In the genomic region with DNA sequence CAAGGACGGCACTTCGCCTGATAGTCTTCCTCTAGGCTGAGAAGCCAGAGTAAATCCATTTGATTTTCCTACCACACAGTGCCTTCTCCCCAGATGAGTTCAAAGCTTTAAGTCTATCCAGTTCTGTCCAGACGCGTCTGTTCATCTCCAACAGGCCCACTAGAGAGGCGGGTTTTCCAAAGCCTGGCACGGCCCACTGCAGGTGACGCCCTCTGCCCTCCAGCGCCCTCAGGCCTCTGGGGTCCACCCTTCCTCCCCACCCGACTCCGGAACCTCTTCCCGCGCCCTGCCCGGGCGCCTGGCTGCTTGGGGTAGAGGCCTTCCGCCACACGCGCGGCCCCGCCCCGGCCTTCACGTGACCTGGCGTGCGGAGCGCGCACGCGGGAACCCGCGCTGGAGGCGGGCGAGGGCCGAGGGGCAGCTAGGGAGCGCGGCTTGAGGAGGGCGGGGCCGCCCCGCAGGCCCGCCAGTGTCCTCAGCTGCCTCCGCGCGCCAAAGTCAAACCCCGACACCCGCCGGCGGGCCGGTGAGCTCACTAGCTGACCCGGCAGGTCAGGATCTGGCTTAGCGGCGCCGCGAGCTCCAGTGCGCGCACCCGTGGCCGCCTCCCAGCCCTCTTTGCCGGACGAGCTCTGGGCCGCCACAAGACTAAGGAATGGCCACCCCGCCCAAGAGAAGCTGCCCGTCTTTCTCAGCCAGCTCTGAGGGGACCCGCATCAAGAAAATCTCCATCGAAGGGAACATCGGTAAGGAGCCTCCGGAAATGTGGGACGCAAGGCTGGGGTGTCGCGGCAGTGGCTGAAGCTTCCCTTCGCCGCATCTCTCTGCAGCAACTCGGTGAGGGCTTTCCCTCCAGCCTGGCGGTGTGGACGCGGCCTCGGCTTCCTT, we compare ENCODE assay signal across 1 cellular context.
TF ChIP-seq lines count a peak whose summit lies in the region.

Gene DCK (plus strand): TSS at position 469 of the 888 bp plus-strand sequence. CDS start 187 bp downstream, at position 656.

TF ChIP-seq in K562, 482 proteins besides CTCF, POLR2A, EP300 and RAD21 (continued from another document and continues in another):
- TF ChIP-seq, protein P1, sequence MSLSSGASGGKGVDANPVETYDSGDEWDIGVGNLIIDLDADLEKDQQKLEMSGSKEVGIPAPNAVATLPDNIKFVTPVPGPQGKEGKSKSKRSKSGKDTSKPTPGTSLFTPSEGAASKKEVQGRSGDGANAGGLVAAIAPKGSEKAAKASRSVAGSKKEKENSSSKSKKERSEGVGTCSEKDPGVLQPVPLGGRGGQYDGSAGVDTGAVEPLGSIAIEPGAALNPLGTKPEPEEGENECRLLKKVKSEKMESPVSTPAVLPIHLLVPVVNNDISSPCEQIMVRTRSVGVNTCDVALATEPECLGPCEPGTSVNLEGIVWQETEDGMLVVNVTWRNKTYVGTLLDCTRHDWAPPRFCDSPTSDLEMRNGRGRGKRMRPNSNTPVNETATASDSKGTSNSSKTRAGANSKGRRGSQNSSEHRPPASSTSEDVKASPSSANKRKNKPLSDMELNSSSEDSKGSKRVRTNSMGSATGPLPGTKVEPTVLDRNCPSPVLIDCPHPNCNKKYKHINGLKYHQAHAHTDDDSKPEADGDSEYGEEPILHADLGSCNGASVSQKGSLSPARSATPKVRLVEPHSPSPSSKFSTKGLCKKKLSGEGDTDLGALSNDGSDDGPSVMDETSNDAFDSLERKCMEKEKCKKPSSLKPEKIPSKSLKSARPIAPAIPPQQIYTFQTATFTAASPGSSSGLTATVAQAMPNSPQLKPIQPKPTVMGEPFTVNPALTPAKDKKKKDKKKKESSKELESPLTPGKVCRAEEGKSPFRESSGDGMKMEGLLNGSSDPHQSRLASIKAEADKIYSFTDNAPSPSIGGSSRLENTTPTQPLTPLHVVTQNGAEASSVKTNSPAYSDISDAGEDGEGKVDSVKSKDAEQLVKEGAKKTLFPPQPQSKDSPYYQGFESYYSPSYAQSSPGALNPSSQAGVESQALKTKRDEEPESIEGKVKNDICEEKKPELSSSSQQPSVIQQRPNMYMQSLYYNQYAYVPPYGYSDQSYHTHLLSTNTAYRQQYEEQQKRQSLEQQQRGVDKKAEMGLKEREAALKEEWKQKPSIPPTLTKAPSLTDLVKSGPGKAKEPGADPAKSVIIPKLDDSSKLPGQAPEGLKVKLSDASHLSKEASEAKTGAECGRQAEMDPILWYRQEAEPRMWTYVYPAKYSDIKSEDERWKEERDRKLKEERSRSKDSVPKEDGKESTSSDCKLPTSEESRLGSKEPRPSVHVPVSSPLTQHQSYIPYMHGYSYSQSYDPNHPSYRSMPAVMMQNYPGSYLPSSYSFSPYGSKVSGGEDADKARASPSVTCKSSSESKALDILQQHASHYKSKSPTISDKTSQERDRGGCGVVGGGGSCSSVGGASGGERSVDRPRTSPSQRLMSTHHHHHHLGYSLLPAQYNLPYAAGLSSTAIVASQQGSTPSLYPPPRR (CRISPR knock-in tag; IDR thresholded peaks at IDR 0.05; ENCODE audit: borderline replicate concordance): no peak
- TF ChIP-seq HMGXB4 (CRISPR knock-in tag; IDR thresholded peaks at IDR 0.05) (no peak; the same call in 1 of the 2 replicates), KLF13 (tag; IDR thresholded peaks at IDR 0.05; ENCODE audit: borderline replicate concordance, low read depth) (peak; percentile 91), ZNF165 (CRISPR knock-in tag; IDR thresholded peaks at IDR 0.05; ENCODE audit: borderline replicate concordance) (no peak), FOXP1 (CRISPR knock-in tag; IDR thresholded peaks at IDR 0.05) (peak; percentile 72; the same call in 1 of the 2 replicates), SMARCE1 (IDR thresholded peaks at IDR 0.05) (no peak), RBFOX2 (IDR thresholded peaks at IDR 0.05; ENCODE audit: low read depth, low read length) (peak; percentile 96), FOXJ2 (tag; IDR thresholded peaks at IDR 0.05) (no peak), ETV6 (IDR thresholded peaks at IDR 0.05; ENCODE audit: borderline replicate concordance in 1 of 2, low read depth in 2 of 2, low read length in 1 of 2) (no peak), ETV6 (CRISPR knock-in tag; IDR thresholded peaks at IDR 0.05; ENCODE audit: borderline replicate concordance) (no peak), ZBTB17 (CRISPR knock-in tag; IDR thresholded peaks at IDR 0.05) (0 out of 2 replicates have a peak, but pooled peaks have one; percentile 9), TEAD1 (CRISPR knock-in tag; IDR thresholded peaks at IDR 0.05) (peak in 1 of 2 experiments; percentile 81; a peak in 2 of 4 replicates), RHOXF2B (CRISPR knock-in tag; conservative IDR thresholded peaks at IDR 0.05) (no peak), NFYB (IDR thresholded peaks at IDR 0.05; ENCODE audit: extremely low read depth, insufficient read length) (no peak), CBX2 (IDR thresholded peaks at IDR 0.05; ENCODE audit: insufficient read depth, low read length, poor library complexity, severe bottlenecking) (no peak), PKNOX1 (IDR thresholded peaks at IDR 0.05) (no peak), HOXB6 (CRISPR knock-in tag; IDR thresholded peaks at IDR 0.05; ENCODE audit: borderline replicate concordance) (no peak), SOX6 (IDR thresholded peaks at IDR 0.05) (peak; percentile 71), JUNB (CRISPR knock-in tag; conservative IDR thresholded peaks at IDR 0.05) (no peak), CCNT2 (IDR thresholded peaks at IDR 0.05; ENCODE audit: borderline replicate concordance, extremely low read depth, insufficient read length, low read depth, low read length) (peak; percentile 97), MCM7 (IDR thresholded peaks at IDR 0.05) (no peak), HDAC2 (IDR thresholded peaks at IDR 0.05) (no peak), TRIM24 (IDR thresholded peaks at IDR 0.05) (peak in 1 of 2 experiments; percentile 32; a peak in 1 of 4 replicates), SPI1 (IDR thresholded peaks at IDR 0.05; ENCODE audit: borderline replicate concordance, low read depth, low read length) (peak; percentile 1; the same call in 1 of the 2 replicates), RBM22 (IDR thresholded peaks at IDR 0.05; ENCODE audit: low read depth, low read length, poor library complexity, severe bottlenecking) (no peak), MCM2 (IDR thresholded peaks at IDR 0.05; ENCODE audit: low read depth) (no peak), FOXA3 (CRISPR knock-in tag; conservative IDR thresholded peaks at IDR 0.05 in 1 of 2, IDR thresholded peaks at IDR 0.05 in 1 of 2) (no peak), CHCHD3 (CRISPR knock-in tag; IDR thresholded peaks at IDR 0.05) (no peak), NCOA2 (IDR thresholded peaks at IDR 0.05; ENCODE audit: partially characterized antibody in 2 of 2) (no peak), KLF1 (tag; IDR thresholded peaks at IDR 0.05) (peak; percentile 94), ZBTB7A (IDR thresholded peaks at IDR 0.05; ENCODE audit: borderline replicate concordance, control insufficient read depth, low read depth, low read length) (peak; percentile 67; the same call in 1 of the 2 replicates), FOXA1 (IDR thresholded peaks at IDR 0.05; ENCODE audit: borderline replicate concordance) (no peak), LCOR (CRISPR knock-in tag; IDR thresholded peaks at IDR 0.05) (no peak; the same call in 1 of the 2 replicates), SIX5 (IDR thresholded peaks at IDR 0.05; ENCODE audit: borderline replicate concordance in 1 of 2, insufficient read depth in 1 of 2, low read depth in 1 of 2, low read length in 2 of 2) (no peak), ZNF584 (CRISPR knock-in tag; IDR thresholded peaks at IDR 0.05; ENCODE audit: low read depth) (peak; percentile 35; the same call in 1 of the 2 replicates), POLR2B (IDR thresholded peaks at IDR 0.05; ENCODE audit: low read depth, partially characterized antibody) (peak; percentile 77), BDP1 (IDR thresholded peaks at IDR 0.05; ENCODE audit: insufficient read depth, insufficient read length) (no peak), YY1 (IDR thresholded peaks at IDR 0.05; ENCODE audit: borderline replicate concordance in 1 of 3, control insufficient read depth in 1 of 3, extremely low read depth in 1 of 3, insufficient read depth in 3 of 3, insufficient read length in 1 of 3, insufficient replicate concordance in 2 of 3, low read depth in 1 of 3, low read length in 2 of 3) (peak in 2 of 3 experiments; percentile 47 to 62), NBN (IDR thresholded peaks at IDR 0.05; ENCODE audit: low read depth) (no peak)
- TF ChIP-seq, protein P2, sequence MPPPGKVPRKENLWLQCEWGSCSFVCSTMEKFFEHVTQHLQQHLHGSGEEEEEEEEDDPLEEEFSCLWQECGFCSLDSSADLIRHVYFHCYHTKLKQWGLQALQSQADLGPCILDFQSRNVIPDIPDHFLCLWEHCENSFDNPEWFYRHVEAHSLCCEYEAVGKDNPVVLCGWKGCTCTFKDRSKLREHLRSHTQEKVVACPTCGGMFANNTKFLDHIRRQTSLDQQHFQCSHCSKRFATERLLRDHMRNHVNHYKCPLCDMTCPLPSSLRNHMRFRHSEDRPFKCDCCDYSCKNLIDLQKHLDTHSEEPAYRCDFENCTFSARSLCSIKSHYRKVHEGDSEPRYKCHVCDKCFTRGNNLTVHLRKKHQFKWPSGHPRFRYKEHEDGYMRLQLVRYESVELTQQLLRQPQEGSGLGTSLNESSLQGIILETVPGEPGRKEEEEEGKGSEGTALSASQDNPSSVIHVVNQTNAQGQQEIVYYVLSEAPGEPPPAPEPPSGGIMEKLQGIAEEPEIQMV (tag; conservative IDR thresholded peaks at IDR 0.05; ENCODE audit: low read depth): no peak
- TF ChIP-seq, protein P3, sequence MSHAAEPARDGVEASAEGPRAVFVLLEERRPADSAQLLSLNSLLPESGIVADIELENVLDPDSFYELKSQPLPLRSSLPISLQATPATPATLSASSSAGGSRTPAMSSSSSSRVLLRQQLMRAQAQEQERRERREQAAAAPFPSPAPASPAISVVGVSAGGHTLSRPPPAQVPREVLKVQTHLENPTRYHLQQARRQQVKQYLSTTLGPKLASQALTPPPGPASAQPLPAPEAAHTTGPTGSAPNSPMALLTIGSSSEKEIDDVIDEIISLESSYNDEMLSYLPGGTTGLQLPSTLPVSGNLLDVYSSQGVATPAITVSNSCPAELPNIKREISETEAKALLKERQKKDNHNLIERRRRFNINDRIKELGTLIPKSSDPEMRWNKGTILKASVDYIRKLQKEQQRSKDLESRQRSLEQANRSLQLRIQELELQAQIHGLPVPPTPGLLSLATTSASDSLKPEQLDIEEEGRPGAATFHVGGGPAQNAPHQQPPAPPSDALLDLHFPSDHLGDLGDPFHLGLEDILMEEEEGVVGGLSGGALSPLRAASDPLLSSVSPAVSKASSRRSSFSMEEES (CRISPR knock-in tag; IDR thresholded peaks at IDR 0.05): peak; percentile 84
- TF ChIP-seq, protein P4, sequence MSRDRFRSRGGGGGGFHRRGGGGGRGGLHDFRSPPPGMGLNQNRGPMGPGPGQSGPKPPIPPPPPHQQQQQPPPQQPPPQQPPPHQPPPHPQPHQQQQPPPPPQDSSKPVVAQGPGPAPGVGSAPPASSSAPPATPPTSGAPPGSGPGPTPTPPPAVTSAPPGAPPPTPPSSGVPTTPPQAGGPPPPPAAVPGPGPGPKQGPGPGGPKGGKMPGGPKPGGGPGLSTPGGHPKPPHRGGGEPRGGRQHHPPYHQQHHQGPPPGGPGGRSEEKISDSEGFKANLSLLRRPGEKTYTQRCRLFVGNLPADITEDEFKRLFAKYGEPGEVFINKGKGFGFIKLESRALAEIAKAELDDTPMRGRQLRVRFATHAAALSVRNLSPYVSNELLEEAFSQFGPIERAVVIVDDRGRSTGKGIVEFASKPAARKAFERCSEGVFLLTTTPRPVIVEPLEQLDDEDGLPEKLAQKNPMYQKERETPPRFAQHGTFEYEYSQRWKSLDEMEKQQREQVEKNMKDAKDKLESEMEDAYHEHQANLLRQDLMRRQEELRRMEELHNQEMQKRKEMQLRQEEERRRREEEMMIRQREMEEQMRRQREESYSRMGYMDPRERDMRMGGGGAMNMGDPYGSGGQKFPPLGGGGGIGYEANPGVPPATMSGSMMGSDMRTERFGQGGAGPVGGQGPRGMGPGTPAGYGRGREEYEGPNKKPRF (IDR thresholded peaks at IDR 0.05; ENCODE audit: low read depth, low read length): no peak
- TF ChIP-seq, protein P5, sequence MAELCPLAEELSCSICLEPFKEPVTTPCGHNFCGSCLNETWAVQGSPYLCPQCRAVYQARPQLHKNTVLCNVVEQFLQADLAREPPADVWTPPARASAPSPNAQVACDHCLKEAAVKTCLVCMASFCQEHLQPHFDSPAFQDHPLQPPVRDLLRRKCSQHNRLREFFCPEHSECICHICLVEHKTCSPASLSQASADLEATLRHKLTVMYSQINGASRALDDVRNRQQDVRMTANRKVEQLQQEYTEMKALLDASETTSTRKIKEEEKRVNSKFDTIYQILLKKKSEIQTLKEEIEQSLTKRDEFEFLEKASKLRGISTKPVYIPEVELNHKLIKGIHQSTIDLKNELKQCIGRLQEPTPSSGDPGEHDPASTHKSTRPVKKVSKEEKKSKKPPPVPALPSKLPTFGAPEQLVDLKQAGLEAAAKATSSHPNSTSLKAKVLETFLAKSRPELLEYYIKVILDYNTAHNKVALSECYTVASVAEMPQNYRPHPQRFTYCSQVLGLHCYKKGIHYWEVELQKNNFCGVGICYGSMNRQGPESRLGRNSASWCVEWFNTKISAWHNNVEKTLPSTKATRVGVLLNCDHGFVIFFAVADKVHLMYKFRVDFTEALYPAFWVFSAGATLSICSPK (IDR thresholded peaks at IDR 0.05; ENCODE audit: borderline replicate concordance): no peak
